Comparison of ENCODE assay signal across 14 cellular contexts in the genomic region with DNA sequence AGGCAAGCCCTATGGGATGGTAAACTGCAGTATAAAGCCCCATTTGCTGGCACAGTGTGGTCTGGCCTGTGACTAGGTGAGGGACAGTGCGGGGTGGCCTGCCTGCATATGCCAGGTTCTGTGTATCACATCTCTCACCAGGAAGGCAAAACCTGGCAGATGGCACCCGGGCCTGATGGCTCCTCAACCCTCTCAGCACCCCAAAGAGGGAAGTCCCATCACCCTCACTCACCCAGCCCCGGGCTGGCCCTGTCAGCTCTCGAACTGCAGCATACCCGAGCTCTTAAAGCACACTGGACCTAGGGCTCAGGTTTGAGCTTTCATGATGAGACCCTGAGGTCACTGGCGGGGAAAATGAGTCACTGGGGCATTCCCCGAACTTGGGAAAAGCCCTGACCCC.
"Had no signal": no experiment of that assay in that cellular context is flagged by ENCODE, and none has a peak within 500 bp of the region (broad histone marks: within the 10 kb centered on the region; RNA-seq: fewer than 3 reads in every experiment).

No MANE protein-coding gene starts in this region.

- H3K27ac ChIP-seq: body of pancreas, foreskin keratinocyte, lower lobe of right lung, neutrophil, transverse colon, vagina had no signal

- H3K27me3 Mint-ChIP-seq: activated naive CD4-positive, alpha-beta T cell treated with anti-CD3 and anti-CD28 coated beads, Interleukin-2, amount 50 U/mL, for 24 hours had no signal

- H3K27me3 ChIP-seq: body of pancreas, transverse colon, vagina had no signal

- H3K36me3 ChIP-seq: lower lobe of right lung, neutrophil, transverse colon, vagina had no signal

- H3K9me3 Mint-ChIP-seq: activated naive CD4-positive, alpha-beta T cell treated with anti-CD3 and anti-CD28 coated beads, Interleukin-2, amount 50 U/mL, for 24 hours had no signal

- H3K9me3 ChIP-seq: body of pancreas, lower lobe of right lung, neutrophil, transverse colon, vagina had no signal

- H3K4me3 Mint-ChIP-seq: activated naive CD4-positive, alpha-beta T cell treated with anti-CD3 and anti-CD28 coated beads, Interleukin-2, amount 50 U/mL, for 24 hours; naive thymus-derived CD4-positive, alpha-beta T cell had no signal

- H3K27ac Mint-ChIP-seq: activated naive CD4-positive, alpha-beta T cell treated with anti-CD3 and anti-CD28 coated beads, Interleukin-2, amount 50 U/mL, for 24 hours had no signal

- DNase-seq: amniotic stem cell; body of pancreas; effector memory CD4-positive, alpha-beta T cell; foreskin keratinocyte; lower lobe of right lung; naive thymus-derived CD4-positive, alpha-beta T cell; retina; stimulated activated CD4-positive, alpha-beta T cell treated with anti-CD3 and anti-CD28 coated beads, Interleukin-15, amount 100 ng/mL, for 24 hours; stimulated activated CD4-positive, alpha-beta T cell treated with anti-CD3 and anti-CD28 coated beads, Interleukin-4, amount 100 ng/mL, for 1 hour; stimulated activated naive CD8-positive, alpha-beta T cell treated with anti-CD3 and anti-CD28 coated beads, Interleukin-15, Interleukin-2, amounts not matched to agents 100 U/mL and 50 U/mL, for 24 hours; transverse colon had no signal

- H3K4me1 ChIP-seq: foreskin keratinocyte had no signal

- H3K4me3 ChIP-seq: body of pancreas, lower lobe of right lung, transverse colon, vagina had no signal
